8 cellular contexts compared by ENCODE assay signal in the genomic region with DNA sequence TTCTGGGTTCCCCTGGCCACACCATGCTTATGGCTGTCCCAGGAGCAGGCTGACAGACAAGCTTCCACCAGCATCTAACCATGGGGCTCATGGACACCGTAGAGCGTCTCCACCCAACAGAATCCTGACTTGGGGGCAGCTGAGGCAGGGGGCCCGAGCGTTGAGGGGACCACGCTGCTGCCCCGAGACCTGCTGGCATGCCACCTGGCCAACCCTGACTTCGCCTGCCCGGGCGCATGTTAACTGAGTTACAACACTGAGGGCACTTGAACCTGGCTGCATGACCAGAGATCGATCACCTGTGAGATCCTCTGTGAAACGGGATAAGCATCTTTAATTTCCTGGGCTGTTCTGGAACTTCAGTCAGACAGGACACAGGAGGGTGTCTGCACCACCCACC. TPM values are rescaled to one million over a fixed set of nuclear protein-coding genes. Genes with fewer than 3 reads are reported as not detected.
DNase-seq lines count a peak whose midpoint lies in the region; ATAC-seq, FAIRE-seq and TF ChIP-seq lines count a peak whose summit lies in the region.

No MANE protein-coding gene starts in this region.

- H3K4me1 ChIP-seq in heart left ventricle (peaks cover 40 to 88% (median 78%) of the 10 kb centered on the region in 12 donors), muscle layer of duodenum (ENCODE audit: control insufficient read depth in 1 of 2, insufficient read depth in 2 of 2, low read length in 2 of 2) (peaks cover 44 to 65% of the 10 kb centered on the region in 2 donors), transverse colon (peaks cover 27 to 64% (median 32%) of the 10 kb centered on the region in 4 donors)

- H3K36me3 ChIP-seq in heart left ventricle (peaks cover 0 to 36% (median 21%) of the 10 kb centered on the region in 9 donors), muscle layer of duodenum (ENCODE audit: control insufficient read depth in 1 of 2, insufficient read depth in 2 of 2, low read length in 2 of 2) (peaks cover 0 to 5% of the 10 kb centered on the region in 2 donors), transverse colon (no peaks in the 10 kb centered on the region)

- TF ChIP-seq POLR2A in heart left ventricle (IDR thresholded peaks at IDR 0.05) (no peak), transverse colon (IDR thresholded peaks at IDR 0.05) (no peak)

- WGBS in heart left ventricle, 4 donors, result 63 to 76% (median 69%) methylated on average over 9 to 11 of the region's 11 CpGs
- 83% methylated on average over 11 of the region's 11 CpGs; no CpG with 5 or more reads in 1 of the 2 donors for WGBS in transverse colon (ENCODE audit: low coverage in 1 of 2), 2 donors

- peak overlapping the region; percentile 88 to 98 (median 96) for H3K27ac ChIP-seq in heart left ventricle
- H3K27ac ChIP-seq in caudate nucleus (ENCODE audit: low read depth, low read length), result peak overlapping the region; percentile 93
- peak overlapping the region; percentile 92 for H3K27ac ChIP-seq in muscle layer of duodenum (ENCODE audit: low read length)
- peak overlapping the region; percentile 91 to 97 (median 94) for H3K27ac ChIP-seq in transverse colon

- H3K4me3 ChIP-seq in heart left ventricle (peak overlapping the region in 8 of 12 donors; percentile 51 to 67 (median 66)), muscle layer of duodenum (ENCODE audit: low read depth in 1 of 2, low read length in 2 of 2) (peak overlapping the region; percentile 59 to 76), transverse colon (peak overlapping the region in 1 of 4 donors; percentile 69)

- H3K9me3 ChIP-seq in heart left ventricle (no peaks in the 10 kb centered on the region), muscle layer of duodenum (ENCODE audit: control insufficient read depth in 1 of 2, low read length in 2 of 2) (no peaks in the 10 kb centered on the region), transverse colon (no peaks in the 10 kb centered on the region)

- intact Hi-C loops in heart left ventricle (cut with DNase I) (loop anchor here (1.0 to 10.0 kb wide), 14 partner anchors 10 to 227 kb away; partner anchors contain the start of genes MAPK1 (in 2 of the 10), PPM1F (in 2 of the 10), TOP3B (in 1 of the 10) and YPEL1 (in 1 of the 10)), left ventricle myocardium superior (cut with micrococcal nuclease) (loop anchor here (2.0 kb wide), 1 partner anchor 226 kb away; no protein-coding TSS in a partner anchor), transverse colon (cut with DNase I; ENCODE audit: low total_unique reads) (no loop called here)

- in situ Hi-C loops in transverse colon (cut with MboI; ENCODE audit: low pct_ligation_motif_present in 1 of 4, low pct_unique_long_range_greater_than_20kb in 1 of 4, low sequenced_read_pairs in 3 of 4), result loop anchor here in 3 of 4 donors (5.0 to 25.0 kb wide), 2 partner anchors 227 kb away; no protein-coding TSS in a partner anchor

- no peak for ATAC-seq in heart left ventricle
- no peak for ATAC-seq in left ventricle myocardium superior
- ATAC-seq in omental fat pad (ENCODE audit: low FRiP score), result no peak

- DNase-seq in heart left ventricle, result no peak
- no peak for DNase-seq in left ventricle myocardium superior
- DNase-seq in caudate nucleus (lab: John Stamatoyannopoulos, UW), result no peak
- no peak for DNase-seq in transverse colon
- no peak for DNase-seq in occipital lobe (lab: John Stamatoyannopoulos, UW)
- DNase-seq in GM19239 (ENCODE audit: insufficient read length, low spot score), result no peak
- no peak for DNase-seq in omental fat pad (ENCODE audit: low spot score)

- H3K27me3 ChIP-seq in heart left ventricle (no peaks in the 10 kb centered on the region), muscle layer of duodenum (ENCODE audit: low read depth, low read length) (no peaks in the 10 kb centered on the region), transverse colon (no peaks in the 10 kb centered on the region)

- TF ChIP-seq EP300 in transverse colon (IDR thresholded peaks at IDR 0.05; ENCODE audit: low read depth), result no peak

- TF ChIP-seq CTCF in heart left ventricle (IDR thresholded peaks at IDR 0.05) (no peak), transverse colon (IDR thresholded peaks at IDR 0.05) (no peak), omental fat pad (IDR thresholded peaks at IDR 0.05) (no peak)

- no peak for FAIRE-seq in GM19239 (lab: Jason Lieb, UNC)

RNA-seq across cellular contexts. Expression of gene PPM1F, which starts 13.7 kb away (rescaled TPM):
- 10 to 100 TPM; 13.9 to 51.1 (median 21.1) TPM for total RNA-seq in heart left ventricle
- 10 to 100 TPM; 12.1 to 19.3 TPM for polyA plus RNA-seq in heart left ventricle
- total RNA-seq in left ventricle myocardium superior, result 18.5 TPM
- 10 to 100 TPM; 11.2 to 18.7 (median 14.9) TPM for total RNA-seq in transverse colon
- 22.6 TPM for total RNA-seq in occipital lobe
- total RNA-seq in omental fat pad, result 10 to 100 TPM; 22.9 to 67.3 (median 32.4) TPM

RNA-seq across cellular contexts. Expression of gene TOP3B, which starts 43.7 kb away (rescaled TPM):
- 10 to 100 TPM in 7 of 9 donors, 1 to 10 TPM in 2; 9.6 to 12.9 (median 11.2) TPM for total RNA-seq in heart left ventricle
- 1 to 10 TPM; 9.5 to 9.9 TPM for polyA plus RNA-seq in heart left ventricle
- 13.1 TPM for total RNA-seq in left ventricle myocardium superior
- 10 to 100 TPM; 44.9 to 94.6 (median 65.4) TPM for total RNA-seq in transverse colon
- total RNA-seq in occipital lobe, result 13.4 TPM
- 10 to 100 TPM; 17.5 to 45.4 (median 21.3) TPM for total RNA-seq in omental fat pad
